20 cellular contexts compared by ENCODE assay signal in genomic region chr7:141906285-141906684, GRCh38. TPM values are rescaled to one million over a fixed set of nuclear protein-coding genes. Genes with fewer than 3 reads are reported as not detected.
DNase-seq lines count a peak whose midpoint lies in the region; ATAC-seq and TF ChIP-seq lines count a peak whose summit lies in the region.
"Had no signal": no experiment of that assay in that cellular context is flagged by ENCODE, and none has a peak within 500 bp of the region (broad histone marks: within the 10 kb centered on the region; RNA-seq: fewer than 3 reads in every experiment).

No MANE protein-coding gene starts in this region.

- WGBS in GM23248 (ENCODE audit: low coverage in 1 of 2, low lambda C conversion rate in 2 of 2, missing lambda C conversion rate in 2 of 2), 2 experiments: 38 to 44% methylated on average over 4 of the region's 4 CpGs

- peak; percentile 28 for DNase-seq in DMS53 (lab: John Stamatoyannopoulos, UW)
- no peak for DNase-seq in DMS53 treated with DMSO at 0.1 percent for 48 hours (lab: John Stamatoyannopoulos, UW; ENCODE audit: unreplicated experiment)
- DNase-seq in GM23248: peak; percentile 20
- peak; percentile 1 for DNase-seq in adipocyte (ENCODE audit: low read depth)
- peak; percentile 5 for DNase-seq in retinal pigment epithelial cell (ENCODE audit: low read depth)
- DNase-seq in NCI-H2196 (lab: John Stamatoyannopoulos, UW; ENCODE audit: unreplicated experiment): no peak
- DNase-seq in germinal center (ENCODE audit: low spot score): no peak
- DNase-seq: BE2C; C1 segment of cervical spinal cord; Caco-2; CD4-positive, CD25-positive, alpha-beta regulatory T cell; CD8-positive, alpha-beta memory T cell; DMS79 treated with DMSO at 0.1 percent for 48 hours; HCEC 1CT had no signal

- H3K4me3 ChIP-seq in GM23248 (no peak overlapping the region), adipocyte (ENCODE audit: low read length) (no peak overlapping the region), retinal pigment epithelial cell (ENCODE audit: low read length) (no peak overlapping the region)
- H3K4me3 ChIP-seq: GM12878, GM23338 had no signal

- H3K79me2 ChIP-seq in GM23248 (ENCODE audit: insufficient read depth): no peaks in the 10 kb centered on the region

- no peak overlapping the region for H2AFZ ChIP-seq in GM23248
- H2AFZ ChIP-seq: GM23338 had no signal

- H3K4me1 ChIP-seq in GM23248 (ENCODE audit: insufficient read depth) (no peaks in the 10 kb centered on the region), adipocyte (ENCODE audit: control insufficient read depth, insufficient read depth, low read length) (no peaks in the 10 kb centered on the region)
- H3K4me1 ChIP-seq: BE2C, Caco-2 had no signal

- in situ Hi-C loops in GM23248 (cut with MboI): no loop called here

- no peaks in the 10 kb centered on the region for H3K9me2 ChIP-seq in GM23248 (ENCODE audit: insufficient read depth)

- H3K36me3 ChIP-seq in GM23248 (ENCODE audit: low read depth) (no peaks in the 10 kb centered on the region), adipocyte (ENCODE audit: control insufficient read depth, insufficient read depth, low read length, severe bottlenecking) (no peaks in the 10 kb centered on the region)
- H3K36me3 ChIP-seq: BE2C had no signal

- H4K20me1 ChIP-seq in GM23248 (ENCODE audit: insufficient read depth): no peaks in the 10 kb centered on the region

- no peaks in the 10 kb centered on the region for H3K9me3 ChIP-seq in GM23248 (ENCODE audit: low read depth)
- no peaks in the 10 kb centered on the region for H3K9me3 ChIP-seq in adipocyte (ENCODE audit: control insufficient read depth, low read length)
- H3K9me3 ChIP-seq: BE2C, Caco-2 had no signal

- no peak overlapping the region for H3K4me2 ChIP-seq in GM23248 (ENCODE audit: unreplicated experiment)
- H3K4me2 ChIP-seq: GM23338, KMS-11 had no signal

- H3K27me3 ChIP-seq in GM23248 (replicated peaks; ENCODE audit: insufficient read depth): no peaks in the 10 kb centered on the region
- H3K27me3 ChIP-seq in adipocyte (replicated peaks; ENCODE audit: control insufficient read depth, insufficient read depth, low read length): no peaks in the 10 kb centered on the region
- H3K27me3 ChIP-seq: BE2C had no signal

- H3F3A ChIP-seq in GM23248 (ENCODE audit: insufficient read depth): no peaks in the 10 kb centered on the region

- ATAC-seq in HG03342 (IDR thresholded peaks at IDR 0.05; ENCODE audit: unreplicated experiment): no peak
- ATAC-seq: GM12878, GM23338 had no signal

- H3K9ac ChIP-seq in GM23248 (no peak overlapping the region), adipocyte (ENCODE audit: low read length) (no peak overlapping the region)
- H3K9ac ChIP-seq: KMS-11 had no signal

- TF ChIP-seq CTCF in retinal pigment epithelial cell (conservative IDR thresholded peaks at IDR 0.05; ENCODE audit: low read depth, low read length): no peak

- H3K27ac ChIP-seq in GM23248: no peak overlapping the region
- H3K27ac ChIP-seq: 22Rv1, KMS-11 had no signal

RNA-seq across cellular contexts. Expression of gene OR9A4, which starts 9.9 kb away (rescaled TPM):
- total RNA-seq in GM23248 (2014; rRNA removed; shearing (Covaris generic)): not detected in 2 replicates
- polyA plus RNA-seq in GM23248 (2016; fragmentation: Nextera tagmentation; extraction: Ambion mirVana): not detected in 2 replicates
- total RNA-seq: Caco-2; CD4-positive, CD25-positive, alpha-beta regulatory T cell; CD8-positive, alpha-beta memory T cell; G401; GM12878; GM23338 had no signal
- polyA plus RNA-seq: CD4-positive, CD25-positive, alpha-beta regulatory T cell; CD8-positive, alpha-beta memory T cell; GM12878; GM23338 had no signal

RNA-seq across cellular contexts. Expression of gene CLEC5A, which starts 40.5 kb away (rescaled TPM):
- total RNA-seq in GM23248 (2014; rRNA removed; shearing (Covaris generic)): not detected in 2 replicates
- polyA plus RNA-seq in GM23248 (2016; fragmentation: Nextera tagmentation; extraction: Ambion mirVana): not detected in 2 replicates
- total RNA-seq: Caco-2; CD4-positive, CD25-positive, alpha-beta regulatory T cell; G401; GM12878; GM23338 had no signal
- polyA plus RNA-seq: CD4-positive, CD25-positive, alpha-beta regulatory T cell; CD8-positive, alpha-beta memory T cell; GM12878; GM23338 had no signal

Comparison
In these comparisons a context has a peak if more than half of its experiments do, and no peak if none do; other contexts are left out.
1. DNase-seq: peak in DMS53 (single experiment), GM23248 (single experiment), adipocyte (single experiment) and retinal pigment epithelial cell (single experiment); none in DMS53 treated with DMSO at 0.1 percent for 48 hours (single experiment), NCI-H2196 (single experiment) and germinal center (single experiment).